11 cellular contexts compared by ENCODE assay signal in genomic region chr6:34834789-34835518, GRCh38. TPM values are rescaled to one million over a fixed set of nuclear protein-coding genes. Genes with fewer than 3 reads are reported as not detected.
DNase-seq lines count a peak whose midpoint lies in the region; ATAC-seq and TF ChIP-seq lines count a peak whose summit lies in the region.
"Had no signal": no experiment of that assay in that cellular context is flagged by ENCODE, and none has a peak within 500 bp of the region (broad histone marks: within the 10 kb centered on the region; RNA-seq: fewer than 3 reads in every experiment).

No MANE protein-coding gene starts in this region.

- H3K36me3 ChIP-seq in mucosa of descending colon (ENCODE audit: low read depth), result no peaks in the 10 kb centered on the region

- no peaks in the 10 kb centered on the region for H3K4me1 ChIP-seq in mucosa of descending colon (ENCODE audit: low read depth)
- H3K4me1 ChIP-seq: SJSA1 had no signal

- DNase-seq in Daoy (ENCODE audit: low read depth) (peak; percentile 25), NB4 (ENCODE audit: low read depth) (peak; percentile 88), cardiac fibroblast (ENCODE audit: low read depth in 2 of 2) (peak; percentile 39 to 46), mucosa of descending colon (no peak), GM19238 (ENCODE audit: insufficient read length, low spot score) (no peak), middle frontal gyrus (ENCODE audit: extremely low spot score, low spot score) (no peak), SHP77 treated with DMSO at 0.1 percent for 48 hours (lab: John Stamatoyannopoulos, UW) (no peak)
- DNase-seq: activated CD4-positive, alpha-beta T cell treated with anti-CD3 and anti-CD28 coated beads, Interleukin-2, amount 50 U/mL, for 48 hours; COR-L47 had no signal

- ATAC-seq in mucosa of descending colon, result peak; percentile 9
- no peak for ATAC-seq in GM19328 (IDR thresholded peaks at IDR 0.05; ENCODE audit: unreplicated experiment)

- TF ChIP-seq CTCF in NB4 (IDR thresholded peaks at IDR 0.05; ENCODE audit: low read depth, low read length), result no peak
- no peak for TF ChIP-seq CTCF in cardiac fibroblast (IDR thresholded peaks at IDR 0.05; ENCODE audit: low read depth, low read length)
- no peak for TF ChIP-seq CTCF in mucosa of descending colon (IDR thresholded peaks at IDR 0.05)

- H3K4me3 ChIP-seq in NB4 (ENCODE audit: low read depth, low read length) (no peak overlapping the region), cardiac fibroblast (replicated peaks in 1 of 2; ENCODE audit: low read depth in 2 of 2, low read length in 2 of 2) (no peak overlapping the region), mucosa of descending colon (no peak overlapping the region)
- H3K4me3 ChIP-seq: SJSA1 had no signal

- intact Hi-C loops in mucosa of descending colon (cut with DNase I, micrococcal nuclease), result no loop called here

- H3K9me3 ChIP-seq in mucosa of descending colon, result no peaks in the 10 kb centered on the region
- H3K9me3 ChIP-seq: SJSA1 had no signal

- no peak for TF ChIP-seq POLR2A in NB4 (IDR thresholded peaks at IDR 0.05; ENCODE audit: extremely low read depth, insufficient read length)

RNA-seq across cellular contexts. Expression of gene BLTP3A, which starts 43.1 kb away (rescaled TPM):
- total RNA-seq in Daoy (2014; rRNA removed; shearing (Covaris generic)), result 6.2 and 7.1 TPM in 2 replicates
- 10 to 100 TPM in 1 of 3 donors, 1 to 10 TPM in 2; 9.2 to 11.3 (median 10.0) TPM for total RNA-seq in mucosa of descending colon

RNA-seq across cellular contexts. Expression of gene TAF11, which starts 52.9 kb away (rescaled TPM):
- total RNA-seq in Daoy (2014; rRNA removed; shearing (Covaris generic)), result 72.7 and 94.0 TPM in 2 replicates
- 10 to 100 TPM; 23.2 to 26.8 (median 24.2) TPM for total RNA-seq in mucosa of descending colon

RNA-seq across cellular contexts. Expression of gene ANKS1A, which starts 54.1 kb away (rescaled TPM):
- 10.3 and 14.8 TPM in 2 replicates for total RNA-seq in Daoy (2014; rRNA removed; shearing (Covaris generic))
- 10 to 100 TPM; 30.0 to 62.4 (median 33.3) TPM for total RNA-seq in mucosa of descending colon

Comparison
In these comparisons a context has a peak if more than half of its experiments do, and no peak if none do; other contexts are left out.
1. DNase-seq: peak in Daoy (single experiment), NB4 (single experiment) and cardiac fibroblast (2 of 2); none in mucosa of descending colon (0 of 3), GM19238 (single experiment), middle frontal gyrus (single experiment) and SHP77 treated with DMSO at 0.1 percent for 48 hours (single experiment).